Comparison of ENCODE assay signal across 1 cellular context in the genomic region with DNA sequence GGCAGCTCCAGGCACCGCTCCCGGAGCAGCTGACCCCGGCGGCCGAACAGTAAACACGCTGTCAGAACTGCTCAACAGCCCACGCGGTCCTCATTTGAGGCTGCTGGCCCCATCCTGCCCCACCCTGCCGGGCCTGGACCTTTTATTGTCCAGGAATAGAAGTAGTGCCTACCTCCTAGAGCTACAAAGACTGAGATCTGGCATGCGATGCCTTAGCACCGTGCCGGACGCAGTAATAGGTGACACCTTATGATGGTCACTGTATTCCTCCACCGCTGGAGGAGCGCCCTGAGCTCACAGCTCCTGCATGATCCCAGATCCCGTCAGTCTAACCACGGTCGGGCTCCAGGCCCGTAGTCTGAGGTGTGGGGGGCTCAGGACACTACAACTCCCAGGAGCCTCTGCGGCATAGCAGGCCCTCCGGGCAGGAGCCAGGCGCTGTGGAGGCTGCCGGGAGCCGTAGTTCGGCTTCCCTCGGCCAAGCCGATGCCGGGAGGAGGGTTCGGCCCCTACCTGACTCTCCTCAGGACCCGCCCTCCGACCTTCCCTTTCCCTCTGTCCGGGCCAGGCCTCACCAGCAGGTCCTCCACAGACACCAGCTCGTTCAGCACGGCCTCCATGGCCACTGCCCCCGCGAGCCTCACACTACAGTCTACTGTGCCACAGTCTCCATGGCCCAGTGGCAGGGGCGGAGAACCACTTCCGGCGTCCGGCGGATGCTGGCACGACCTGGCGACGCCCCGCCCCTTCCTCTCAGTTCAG.
TF ChIP-seq lines count a peak whose summit lies in the region.

A gene (minus strand): TSS at position 697 of the 762 bp plus-strand sequence. CDS start 77 bp downstream, at position 620.

TF ChIP-seq in HEK293, 187 proteins besides CTCF, POLR2A, EP300 and RAD21 (continued from another document and continues in another):
- TF ChIP-seq, protein P1, sequence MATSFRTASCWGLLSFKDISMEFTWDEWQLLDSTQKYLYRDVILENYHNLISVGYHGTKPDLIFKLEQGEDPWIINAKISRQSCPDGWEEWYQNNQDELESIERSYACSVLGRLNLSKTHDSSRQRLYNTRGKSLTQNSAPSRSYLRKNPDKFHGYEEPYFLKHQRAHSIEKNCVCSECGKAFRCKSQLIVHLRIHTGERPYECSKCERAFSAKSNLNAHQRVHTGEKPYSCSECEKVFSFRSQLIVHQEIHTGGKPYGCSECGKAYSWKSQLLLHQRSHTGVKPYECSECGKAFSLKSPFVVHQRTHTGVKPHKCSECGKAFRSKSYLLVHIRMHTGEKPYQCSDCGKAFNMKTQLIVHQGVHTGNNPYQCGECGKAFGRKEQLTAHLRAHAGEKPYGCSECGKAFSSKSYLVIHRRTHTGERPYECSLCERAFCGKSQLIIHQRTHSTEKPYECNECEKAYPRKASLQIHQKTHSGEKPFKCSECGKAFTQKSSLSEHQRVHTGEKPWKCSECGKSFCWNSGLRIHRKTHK (tag by site-specific recombination; IDR thresholded peaks at IDR 0.05) = no peak
- TF ChIP-seq, protein P2, sequence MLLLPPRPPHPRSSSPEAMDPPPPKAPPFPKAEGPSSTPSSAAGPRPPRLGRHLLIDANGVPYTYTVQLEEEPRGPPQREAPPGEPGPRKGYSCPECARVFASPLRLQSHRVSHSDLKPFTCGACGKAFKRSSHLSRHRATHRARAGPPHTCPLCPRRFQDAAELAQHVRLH (tag by site-specific recombination; IDR thresholded peaks at IDR 0.05) = peak; percentile 87
- no peak for TF ChIP-seq ZNF157 (tag by site-specific recombination; IDR thresholded peaks at IDR 0.05)
- TF ChIP-seq ZNF792 (tag by site-specific recombination; IDR thresholded peaks at IDR 0.05) = no peak
- no peak for TF ChIP-seq ZNF404 (tag by site-specific recombination; IDR thresholded peaks at IDR 0.05)
- peak; percentile 98 for TF ChIP-seq ZNF335 (tag by site-specific recombination; conservative IDR thresholded peaks at IDR 0.05)
- TF ChIP-seq ZNF76 (tag by site-specific recombination; IDR thresholded peaks at IDR 0.05; ENCODE audit: borderline replicate concordance, low read depth) = peak; percentile 99
- TF ChIP-seq PRDM1 (tag by site-specific recombination; IDR thresholded peaks at IDR 0.05) = no peak
- no peak for TF ChIP-seq MEIS1 (CRISPR knock-in tag; IDR thresholded peaks at IDR 0.05; ENCODE audit: borderline replicate concordance)
- TF ChIP-seq ZNF664 (tag by site-specific recombination; IDR thresholded peaks at IDR 0.05) = no peak
- TF ChIP-seq ZNF140 (tag by site-specific recombination; IDR thresholded peaks at IDR 0.05) = no peak
- TF ChIP-seq ZNF670 (tag by site-specific recombination; IDR thresholded peaks at IDR 0.05; ENCODE audit: low read depth) = no peak
- 0 out of 2 replicates have a peak, but pooled peaks have one; percentile 33 for TF ChIP-seq KLF10 (tag by site-specific recombination; IDR thresholded peaks at IDR 0.05)
- TF ChIP-seq, protein P3, sequence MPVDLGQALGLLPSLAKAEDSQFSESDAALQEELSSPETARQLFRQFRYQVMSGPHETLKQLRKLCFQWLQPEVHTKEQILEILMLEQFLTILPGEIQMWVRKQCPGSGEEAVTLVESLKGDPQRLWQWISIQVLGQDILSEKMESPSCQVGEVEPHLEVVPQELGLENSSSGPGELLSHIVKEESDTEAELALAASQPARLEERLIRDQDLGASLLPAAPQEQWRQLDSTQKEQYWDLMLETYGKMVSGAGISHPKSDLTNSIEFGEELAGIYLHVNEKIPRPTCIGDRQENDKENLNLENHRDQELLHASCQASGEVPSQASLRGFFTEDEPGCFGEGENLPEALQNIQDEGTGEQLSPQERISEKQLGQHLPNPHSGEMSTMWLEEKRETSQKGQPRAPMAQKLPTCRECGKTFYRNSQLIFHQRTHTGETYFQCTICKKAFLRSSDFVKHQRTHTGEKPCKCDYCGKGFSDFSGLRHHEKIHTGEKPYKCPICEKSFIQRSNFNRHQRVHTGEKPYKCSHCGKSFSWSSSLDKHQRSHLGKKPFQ (tag by site-specific recombination; IDR thresholded peaks at IDR 0.05) = no peak
- TF ChIP-seq KLF7 (tag by site-specific recombination; IDR thresholded peaks at IDR 0.05; ENCODE audit: borderline replicate concordance) = 0 out of 2 replicates have a peak, but pooled peaks have one; percentile 16
- no peak for TF ChIP-seq ZNF791 (tag by site-specific recombination; IDR thresholded peaks at IDR 0.05)
- TF ChIP-seq, protein P4, sequence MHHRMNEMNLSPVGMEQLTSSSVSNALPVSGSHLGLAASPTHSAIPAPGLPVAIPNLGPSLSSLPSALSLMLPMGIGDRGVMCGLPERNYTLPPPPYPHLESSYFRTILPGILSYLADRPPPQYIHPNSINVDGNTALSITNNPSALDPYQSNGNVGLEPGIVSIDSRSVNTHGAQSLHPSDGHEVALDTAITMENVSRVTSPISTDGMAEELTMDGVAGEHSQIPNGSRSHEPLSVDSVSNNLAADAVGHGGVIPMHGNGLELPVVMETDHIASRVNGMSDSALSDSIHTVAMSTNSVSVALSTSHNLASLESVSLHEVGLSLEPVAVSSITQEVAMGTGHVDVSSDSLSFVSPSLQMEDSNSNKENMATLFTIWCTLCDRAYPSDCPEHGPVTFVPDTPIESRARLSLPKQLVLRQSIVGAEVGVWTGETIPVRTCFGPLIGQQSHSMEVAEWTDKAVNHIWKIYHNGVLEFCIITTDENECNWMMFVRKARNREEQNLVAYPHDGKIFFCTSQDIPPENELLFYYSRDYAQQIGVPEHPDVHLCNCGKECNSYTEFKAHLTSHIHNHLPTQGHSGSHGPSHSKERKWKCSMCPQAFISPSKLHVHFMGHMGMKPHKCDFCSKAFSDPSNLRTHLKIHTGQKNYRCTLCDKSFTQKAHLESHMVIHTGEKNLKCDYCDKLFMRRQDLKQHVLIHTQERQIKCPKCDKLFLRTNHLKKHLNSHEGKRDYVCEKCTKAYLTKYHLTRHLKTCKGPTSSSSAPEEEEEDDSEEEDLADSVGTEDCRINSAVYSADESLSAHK (tag by site-specific recombination; IDR thresholded peaks at IDR 0.05) = no peak
- no peak for TF ChIP-seq SALL2 (tag by site-specific recombination; IDR thresholded peaks at IDR 0.05; ENCODE audit: borderline replicate concordance)
- peak; percentile 10 for TF ChIP-seq ZNF324 (tag by site-specific recombination; IDR thresholded peaks at IDR 0.05)
- TF ChIP-seq, protein P5, sequence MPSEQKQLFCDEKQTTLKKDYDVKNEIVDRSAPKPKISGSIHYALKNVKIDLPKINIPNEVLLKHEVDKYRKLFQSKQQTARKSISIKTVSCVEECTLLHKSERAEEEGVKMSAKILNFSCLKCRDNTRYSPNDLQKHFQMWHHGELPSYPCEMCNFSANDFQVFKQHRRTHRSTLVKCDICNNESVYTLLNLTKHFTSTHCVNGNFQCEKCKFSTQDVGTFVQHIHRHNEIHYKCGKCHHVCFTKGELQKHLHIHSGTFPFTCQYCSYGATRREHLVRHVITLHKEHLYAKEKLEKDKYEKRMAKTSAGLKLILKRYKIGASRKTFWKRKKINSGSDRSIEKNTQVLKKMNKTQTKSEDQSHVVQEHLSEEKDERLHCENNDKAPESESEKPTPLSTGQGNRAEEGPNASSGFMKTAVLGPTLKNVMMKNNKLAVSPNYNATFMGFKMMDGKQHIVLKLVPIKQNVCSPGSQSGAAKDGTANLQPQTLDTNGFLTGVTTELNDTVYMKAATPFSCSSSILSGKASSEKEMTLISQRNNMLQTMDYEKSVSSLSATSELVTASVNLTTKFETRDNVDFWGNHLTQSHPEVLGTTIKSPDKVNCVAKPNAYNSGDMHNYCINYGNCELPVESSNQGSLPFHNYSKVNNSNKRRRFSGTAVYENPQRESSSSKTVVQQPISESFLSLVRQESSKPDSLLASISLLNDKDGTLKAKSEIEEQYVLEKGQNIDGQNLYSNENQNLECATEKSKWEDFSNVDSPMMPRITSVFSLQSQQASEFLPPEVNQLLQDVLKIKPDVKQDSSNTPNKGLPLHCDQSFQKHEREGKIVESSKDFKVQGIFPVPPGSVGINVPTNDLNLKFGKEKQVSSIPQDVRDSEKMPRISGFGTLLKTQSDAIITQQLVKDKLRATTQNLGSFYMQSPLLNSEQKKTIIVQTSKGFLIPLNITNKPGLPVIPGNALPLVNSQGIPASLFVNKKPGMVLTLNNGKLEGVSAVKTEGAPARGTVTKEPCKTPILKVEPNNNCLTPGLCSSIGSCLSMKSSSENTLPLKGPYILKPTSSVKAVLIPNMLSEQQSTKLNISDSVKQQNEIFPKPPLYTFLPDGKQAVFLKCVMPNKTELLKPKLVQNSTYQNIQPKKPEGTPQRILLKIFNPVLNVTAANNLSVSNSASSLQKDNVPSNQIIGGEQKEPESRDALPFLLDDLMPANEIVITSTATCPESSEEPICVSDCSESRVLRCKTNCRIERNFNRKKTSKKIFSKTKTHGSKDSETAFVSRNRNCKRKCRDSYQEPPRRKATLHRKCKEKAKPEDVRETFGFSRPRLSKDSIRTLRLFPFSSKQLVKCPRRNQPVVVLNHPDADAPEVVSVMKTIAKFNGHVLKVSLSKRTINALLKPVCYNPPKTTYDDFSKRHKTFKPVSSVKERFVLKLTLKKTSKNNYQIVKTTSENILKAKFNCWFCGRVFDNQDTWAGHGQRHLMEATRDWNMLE (tag by site-specific recombination; conservative IDR thresholded peaks at IDR 0.05; ENCODE audit: low read depth) = peak; percentile 83
- TF ChIP-seq ZBTB17 (tag by site-specific recombination; IDR thresholded peaks at IDR 0.05) = peak; percentile 99
- peak; percentile 80 for TF ChIP-seq BCL11A (tag by site-specific recombination; IDR thresholded peaks at IDR 0.05; ENCODE audit: low read depth)
- peak; percentile 68 for TF ChIP-seq SP7 (tag by site-specific recombination; IDR thresholded peaks at IDR 0.05)
- TF ChIP-seq ZBTB20 (tag by site-specific recombination; IDR thresholded peaks at IDR 0.05) = peak; percentile 82; the same call in 1 of the 2 replicates
- TF ChIP-seq, protein P6, sequence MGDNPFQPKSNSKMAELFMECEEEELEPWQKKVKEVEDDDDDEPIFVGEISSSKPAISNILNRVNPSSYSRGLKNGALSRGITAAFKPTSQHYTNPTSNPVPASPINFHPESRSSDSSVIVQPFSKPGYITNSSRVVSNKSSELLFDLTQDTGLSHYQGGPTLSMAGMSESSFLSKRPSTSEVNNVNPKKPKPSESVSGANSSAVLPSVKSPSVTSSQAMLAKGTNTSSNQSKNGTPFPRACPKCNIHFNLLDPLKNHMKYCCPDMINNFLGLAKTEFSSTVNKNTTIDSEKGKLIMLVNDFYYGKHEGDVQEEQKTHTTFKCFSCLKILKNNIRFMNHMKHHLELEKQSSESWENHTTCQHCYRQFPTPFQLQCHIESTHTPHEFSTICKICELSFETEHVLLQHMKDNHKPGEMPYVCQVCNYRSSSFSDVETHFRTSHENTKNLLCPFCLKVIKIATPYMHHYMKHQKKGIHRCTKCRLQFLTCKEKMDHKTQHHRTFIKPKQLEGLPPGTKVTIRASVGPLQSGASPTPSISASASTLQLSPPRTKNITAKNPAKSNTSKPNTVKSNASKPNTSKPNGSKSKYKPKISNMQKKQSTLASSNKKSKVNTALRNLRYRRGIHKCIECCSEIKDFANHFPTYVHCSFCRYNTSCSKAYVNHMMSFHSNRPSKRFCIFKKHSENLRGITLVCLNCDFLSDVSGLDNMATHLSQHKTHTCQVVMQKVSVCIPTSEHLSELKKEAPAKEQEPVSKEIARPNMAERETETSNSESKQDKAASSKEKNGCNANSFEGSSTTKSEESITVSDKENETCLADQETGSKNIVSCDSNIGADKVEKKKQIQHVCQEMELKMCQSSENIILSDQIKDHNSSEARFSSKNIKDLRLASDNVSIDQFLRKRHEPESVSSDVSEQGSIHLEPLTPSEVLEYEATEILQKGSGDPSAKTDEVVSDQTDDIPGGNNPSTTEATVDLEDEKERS (tag by site-specific recombination; IDR thresholded peaks at IDR 0.05) = no peak
- no peak for TF ChIP-seq OVOL3 (tag by site-specific recombination; IDR thresholded peaks at IDR 0.05)
- no peak for TF ChIP-seq ZNF184 (tag by site-specific recombination; IDR thresholded peaks at IDR 0.05)
- no peak for TF ChIP-seq ZFP69B (tag by site-specific recombination; IDR thresholded peaks at IDR 0.05)
- TF ChIP-seq ZNF549 (tag by site-specific recombination; IDR thresholded peaks at IDR 0.05) = no peak
- TF ChIP-seq ZNF202 (tag by site-specific recombination; IDR thresholded peaks at IDR 0.05; ENCODE audit: borderline replicate concordance) = no peak
- TF ChIP-seq ZNF629 (tag by site-specific recombination; IDR thresholded peaks at IDR 0.05) = peak; percentile 45
- TF ChIP-seq MZF1 (tag by site-specific recombination; IDR thresholded peaks at IDR 0.05; ENCODE audit: borderline replicate concordance) = no peak
- no peak for TF ChIP-seq SCRT2 (tag by site-specific recombination; IDR thresholded peaks at IDR 0.05)
- TF ChIP-seq, protein P7, sequence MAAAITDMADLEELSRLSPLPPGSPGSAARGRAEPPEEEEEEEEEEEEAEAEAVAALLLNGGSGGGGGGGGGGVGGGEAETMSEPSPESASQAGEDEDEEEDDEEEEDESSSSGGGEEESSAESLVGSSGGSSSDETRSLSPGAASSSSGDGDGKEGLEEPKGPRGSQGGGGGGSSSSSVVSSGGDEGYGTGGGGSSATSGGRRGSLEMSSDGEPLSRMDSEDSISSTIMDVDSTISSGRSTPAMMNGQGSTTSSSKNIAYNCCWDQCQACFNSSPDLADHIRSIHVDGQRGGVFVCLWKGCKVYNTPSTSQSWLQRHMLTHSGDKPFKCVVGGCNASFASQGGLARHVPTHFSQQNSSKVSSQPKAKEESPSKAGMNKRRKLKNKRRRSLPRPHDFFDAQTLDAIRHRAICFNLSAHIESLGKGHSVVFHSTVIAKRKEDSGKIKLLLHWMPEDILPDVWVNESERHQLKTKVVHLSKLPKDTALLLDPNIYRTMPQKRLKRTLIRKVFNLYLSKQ (tag by site-specific recombination; IDR thresholded peaks at IDR 0.05; ENCODE audit: borderline replicate concordance) = no peak
- TF ChIP-seq ZNF391 (tag by site-specific recombination; IDR thresholded peaks at IDR 0.05; ENCODE audit: borderline replicate concordance, low read depth) = 0 out of 2 replicates have a peak, but pooled peaks have one; percentile 49
- peak; percentile 73 for TF ChIP-seq ZNF660 (tag by site-specific recombination; IDR thresholded peaks at IDR 0.05)
- TF ChIP-seq, protein P8, sequence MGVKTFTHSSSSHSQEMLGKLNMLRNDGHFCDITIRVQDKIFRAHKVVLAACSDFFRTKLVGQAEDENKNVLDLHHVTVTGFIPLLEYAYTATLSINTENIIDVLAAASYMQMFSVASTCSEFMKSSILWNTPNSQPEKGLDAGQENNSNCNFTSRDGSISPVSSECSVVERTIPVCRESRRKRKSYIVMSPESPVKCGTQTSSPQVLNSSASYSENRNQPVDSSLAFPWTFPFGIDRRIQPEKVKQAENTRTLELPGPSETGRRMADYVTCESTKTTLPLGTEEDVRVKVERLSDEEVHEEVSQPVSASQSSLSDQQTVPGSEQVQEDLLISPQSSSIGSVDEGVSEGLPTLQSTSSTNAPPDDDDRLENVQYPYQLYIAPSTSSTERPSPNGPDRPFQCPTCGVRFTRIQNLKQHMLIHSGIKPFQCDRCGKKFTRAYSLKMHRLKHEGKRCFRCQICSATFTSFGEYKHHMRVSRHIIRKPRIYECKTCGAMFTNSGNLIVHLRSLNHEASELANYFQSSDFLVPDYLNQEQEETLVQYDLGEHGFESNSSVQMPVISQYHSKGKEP (tag by site-specific recombination; IDR thresholded peaks at IDR 0.05) = no peak
- TF ChIP-seq GFI1B (tag by site-specific recombination; IDR thresholded peaks at IDR 0.05) = no peak
- no peak for TF ChIP-seq ZNF701 (tag by site-specific recombination; IDR thresholded peaks at IDR 0.05)
- TF ChIP-seq ZNF23 (tag by site-specific recombination; IDR thresholded peaks at IDR 0.05; ENCODE audit: borderline replicate concordance) = no peak
- TF ChIP-seq ZNF626 (tag by site-specific recombination; IDR thresholded peaks at IDR 0.05) = no peak
